8 cellular contexts compared by ENCODE assay signal in the genomic region with DNA sequence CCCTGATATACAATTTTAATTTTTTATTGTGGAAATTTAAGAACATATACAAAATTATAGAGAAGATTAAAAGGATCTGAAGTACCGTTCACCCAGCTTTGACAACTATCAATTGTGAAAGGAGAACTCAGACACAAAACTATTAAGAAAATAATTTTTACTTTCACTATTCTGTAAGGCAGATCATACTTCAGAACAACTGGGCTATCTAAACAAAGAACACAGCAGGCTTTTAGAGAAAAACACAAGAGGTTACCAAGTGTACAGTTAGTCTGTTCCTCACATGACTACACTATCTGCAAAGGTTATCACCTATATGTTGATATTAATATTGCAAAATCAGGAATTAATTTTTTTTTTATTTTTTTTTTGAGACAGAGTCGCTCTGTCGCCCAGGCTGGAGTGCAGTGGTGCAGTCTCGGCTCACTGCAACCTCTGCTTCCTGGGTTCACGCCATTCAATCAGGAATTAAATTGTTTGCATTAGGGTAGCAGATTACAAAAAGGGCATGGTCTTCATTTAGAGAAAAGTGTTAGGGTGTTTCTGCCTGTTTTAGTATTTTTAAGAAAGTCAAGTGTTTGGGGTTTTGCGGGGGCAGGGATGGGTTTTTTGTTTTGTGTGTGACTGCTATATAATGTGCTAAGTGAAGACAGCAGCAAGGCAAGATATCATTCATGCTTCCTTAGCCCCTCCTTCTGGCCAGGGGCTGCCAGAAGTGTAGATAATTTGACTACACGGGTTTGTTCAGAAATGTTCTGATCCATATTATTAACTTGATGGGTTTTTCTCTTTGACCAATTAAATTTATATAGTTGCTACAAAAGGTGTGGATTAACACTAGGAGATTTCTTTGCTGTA. TPM values are rescaled to one million over a fixed set of nuclear protein-coding genes. Genes with fewer than 3 reads are reported as not detected.
DNase-seq lines count a peak whose midpoint lies in the region; ATAC-seq and TF ChIP-seq lines count a peak whose summit lies in the region.
"Had no signal": no experiment of that assay in that cellular context is flagged by ENCODE, and none has a peak within 500 bp of the region (broad histone marks: within the 10 kb centered on the region; RNA-seq: fewer than 3 reads in every experiment).

No MANE protein-coding gene starts in this region.

- H3K9me3 ChIP-seq in KOPT-K1 (ENCODE audit: insufficient read depth, low read length, poor library complexity, severe bottlenecking), result no peaks in the 10 kb centered on the region
- H3K9me3 ChIP-seq in psoas muscle, result no peaks in the 10 kb centered on the region

- H3K27me3 ChIP-seq in psoas muscle (ENCODE audit: insufficient read depth in 3 of 3, low read length in 2 of 3), result no peaks in the 10 kb centered on the region

- peak overlapping the region; percentile 43 for H3K4me3 ChIP-seq in coronary artery
- H3K4me3 ChIP-seq in psoas muscle, result peak overlapping the region; percentile 42

- DNase-seq in GM03348 (ENCODE audit: low spot score) (peak; percentile 28), coronary artery (ENCODE audit: low spot score) (no peak), psoas muscle (no peak), T1000 (lab: John Stamatoyannopoulos, UW) (no peak), MV-4-11 (lab: John Stamatoyannopoulos, UW) (no peak), NCI-H2196 (lab: John Stamatoyannopoulos, UW; ENCODE audit: unreplicated experiment) (no peak)
- DNase-seq: NCI-H1436 treated with DMSO at 0.1 percent for 48 hours had no signal

- H3K27ac ChIP-seq in KOPT-K1 (ENCODE audit: low read depth, low read length, poor library complexity, severe bottlenecking) (peak overlapping the region; percentile 38), coronary artery (peak overlapping the region; percentile 27 to 70), psoas muscle (peak overlapping the region; percentile 54)

- whole genome bisulfite sequencing in psoas muscle, 3 donors, result 31 to 50% (median 33%) methylated on average over 7 of the region's 7 CpGs

- no peak for TF ChIP-seq CTCF in coronary artery (IDR thresholded peaks at IDR 0.05)
- TF ChIP-seq CTCF in psoas muscle (IDR thresholded peaks at IDR 0.05), result no peak

- peak in 3 of 4 donors; percentile 9 to 49 (median 30) for ATAC-seq in psoas muscle

- intact Hi-C loops in psoas muscle (cut with DNase I), result no loop called here

- peaks cover 18% of the 10 kb centered on the region for H3K4me1 ChIP-seq in psoas muscle

- H3K36me3 ChIP-seq in KOPT-K1 (ENCODE audit: insufficient read depth, low read length) (no peaks in the 10 kb centered on the region), psoas muscle (ENCODE audit: insufficient read depth in 1 of 2, low read depth in 1 of 2) (no peaks in the 10 kb centered on the region)

RNA-seq across cellular contexts. Expression of a gene that starts 27.6 kb away (rescaled TPM):
- 10 to 100 TPM; 20.5 to 69.6 (median 34.9) TPM for total RNA-seq in psoas muscle
- 10 to 100 TPM in 2 of 3 donors, 1 to 10 TPM in 1; 9.0 to 30.4 (median 26.6) TPM for polyA plus RNA-seq in psoas muscle

RNA-seq across cellular contexts. Expression of a gene that starts 34.1 kb away (rescaled TPM):
- total RNA-seq in psoas muscle, result 10 to 100 TPM in 1 of 4 donors, 1 to 10 TPM in 3; 3.3 to 12.6 (median 8.1) TPM
- 1 to 10 TPM in 2 of 3 donors, under 1 TPM in 1; 0.60 to 8.4 (median 6.3) TPM for polyA plus RNA-seq in psoas muscle
